ENCODE assay signal across 25 cellular contexts in the genomic region with DNA sequence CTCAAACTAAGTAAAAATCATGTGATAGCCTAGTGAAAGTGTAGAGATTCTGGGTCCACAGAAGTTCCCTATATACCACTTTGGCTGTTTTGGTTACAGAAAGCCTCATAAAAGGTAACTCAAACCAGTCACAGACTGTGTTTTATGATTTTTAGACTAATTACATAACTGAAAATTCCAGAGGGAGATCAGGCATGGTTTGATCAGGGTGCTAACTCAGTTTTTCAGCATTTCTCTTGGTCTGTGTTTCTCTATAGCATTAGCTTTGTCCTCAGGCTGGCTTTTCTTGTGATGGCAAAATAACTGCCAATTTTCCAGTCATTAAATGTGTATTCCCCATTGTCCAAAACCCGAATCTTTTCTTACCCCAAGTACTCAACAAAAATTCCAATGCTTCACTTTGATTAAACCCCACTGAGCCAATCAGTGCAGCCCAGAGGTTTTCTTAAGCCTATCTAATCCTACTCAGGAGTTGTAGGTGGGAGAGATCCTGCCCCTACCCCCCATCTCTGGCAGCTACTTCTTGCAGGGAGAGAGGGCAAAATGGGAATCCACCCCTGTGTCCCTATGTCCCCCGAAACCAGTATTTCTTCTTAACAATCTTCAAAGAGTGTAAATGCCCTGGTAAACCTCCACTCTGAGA. TPM values are rescaled to one million over a fixed set of nuclear protein-coding genes. Genes with fewer than 3 reads are reported as not detected.
DNase-seq lines count a peak whose midpoint lies in the region; TF ChIP-seq lines count a peak whose summit lies in the region.
"Had no signal": no experiment of that assay in that cellular context is flagged by ENCODE, and none has a peak within 500 bp of the region (broad histone marks: within the 10 kb centered on the region; RNA-seq: fewer than 3 reads in every experiment).

No MANE protein-coding gene starts in this region.

- H3K4me1 ChIP-seq in HEK293 (ENCODE audit: control insufficient read depth, insufficient read depth, low read length) (no peaks in the 10 kb centered on the region), stomach (peaks cover 0 to 18% (median 10%) of the 10 kb centered on the region in 4 donors), A673 (ENCODE audit: insufficient read depth, low read length, poor library complexity, severe bottlenecking) (no peaks in the 10 kb centered on the region)
- H3K4me1 ChIP-seq: spleen had no signal

- H3K27me3 ChIP-seq in stomach (peaks cover 0 to 15% (median 0%) of the 10 kb centered on the region in 3 donors), A673 (replicated peaks; ENCODE audit: insufficient read depth, low read depth, low read length, poor library complexity) (no peaks in the 10 kb centered on the region)
- H3K27me3 ChIP-seq: cardiac muscle cell had no signal

- TF ChIP-seq EP300 in stomach (IDR thresholded peaks at IDR 0.05): no peak

- no peaks in the 10 kb centered on the region for H3K36me3 Mint-ChIP-seq in MCF 10A (ENCODE audit: insufficient read depth, unreplicated experiment)
- H3K36me3 Mint-ChIP-seq: memory B cell; natural killer cell treated with Interleukin-12 subunit alpha and Interleukin-12 subunit beta and Interleukin-15 and Interleukin-18, amount 100 ng/mL, for 72 hours had no signal

- BruUV-seq in MCF 10A (replicated peaks; lab: Mats Ljungman, UMichigan) (no TSS peak), A673 (replicated peaks; lab: Mats Ljungman, UMichigan) (no TSS peak)

- TF ChIP-seq POLR2A in stomach (IDR thresholded peaks at IDR 0.05): no peak

- peaks cover 21% of the 10 kb centered on the region for H3K4me1 Mint-ChIP-seq in MCF 10A (ENCODE audit: insufficient read depth, unreplicated experiment)
- H3K4me1 Mint-ChIP-seq: memory B cell had no signal

- intact Hi-C loops in MCF 10A (cut with micrococcal nuclease): no loop called here
- intact Hi-C loops in stomach (cut with DNase I; ENCODE audit: low total_unique reads): no loop called here
- intact Hi-C loops in A673 (cut with micrococcal nuclease; ENCODE audit: unreplicated experiment): no loop called here

- peak overlapping the region; percentile 37 for H3K4me3 Mint-ChIP-seq in MCF 10A (ENCODE audit: unreplicated experiment)
- H3K4me3 Mint-ChIP-seq: memory B cell; natural killer cell treated with Interleukin-12 subunit alpha and Interleukin-12 subunit beta and Interleukin-15 and Interleukin-18, amount 100 ng/mL, for 72 hours; T-helper 1 cell treated with Interleukin-12 subunit alpha and Interleukin-12 subunit beta and Interleukin-4 antibody, amounts not matched to agents 30 μg/mL and 1 μg/mL, for 36 hours had no signal

- H3K27me3 Mint-ChIP-seq in MCF 10A (ENCODE audit: insufficient read depth, unreplicated experiment): no peaks in the 10 kb centered on the region

- H3K36me3 ChIP-seq in HEK293 (ENCODE audit: control insufficient read depth in 2 of 2, insufficient read depth in 1 of 2, low read length in 2 of 2): no peaks in the 10 kb centered on the region
- no peaks in the 10 kb centered on the region for H3K36me3 ChIP-seq in stomach
- H3K36me3 ChIP-seq in A673 (ENCODE audit: insufficient read depth, low read length, poor library complexity, severe bottlenecking): no peaks in the 10 kb centered on the region
- H3K36me3 ChIP-seq: cardiac muscle cell, spleen had no signal

- 40 to 88% (median 46%) methylated on average over 1 to 2 of the region's 2 CpGs for WGBS in stomach, 5 donors

- H3K4me3 ChIP-seq in HEK293 (ENCODE audit: low read depth, low read length) (no peak overlapping the region), stomach (no peak overlapping the region), A673 (ENCODE audit: low read depth, low read length, poor library complexity, severe bottlenecking) (no peak overlapping the region)
- H3K4me3 ChIP-seq: cardiac muscle cell, spleen had no signal

- H3K27ac Mint-ChIP-seq in MCF 10A (ENCODE audit: low read depth, unreplicated experiment): peak overlapping the region; percentile 71
- H3K27ac Mint-ChIP-seq: memory B cell; natural killer cell treated with Interleukin-12 subunit alpha and Interleukin-12 subunit beta and Interleukin-15 and Interleukin-18, amount 100 ng/mL, for 72 hours; T-helper 1 cell treated with Interleukin-12 subunit alpha and Interleukin-12 subunit beta and Interleukin-4 antibody, amounts not matched to agents 30 μg/mL and 1 μg/mL, for 36 hours had no signal

- H3K9me3 ChIP-seq in HEK293 (ENCODE audit: control insufficient read depth, insufficient read depth, low read depth, low read length) (no peaks in the 10 kb centered on the region), stomach (no peaks in the 10 kb centered on the region), A673 (ENCODE audit: low read depth, low read length, poor library complexity, severe bottlenecking) (no peaks in the 10 kb centered on the region)
- H3K9me3 ChIP-seq: spleen had no signal

- no peak for DNase-seq in MCF 10A (ENCODE audit: unreplicated experiment)
- peak; percentile 43 for DNase-seq in inferior parietal cortex (ENCODE audit: extremely low spot score)
- no peak for DNase-seq in stomach
- DNase-seq in occipital lobe (lab: John Stamatoyannopoulos, UW): no peak
- DNase-seq in HT-29 (ENCODE audit: low spot score): no peak
- no peak for DNase-seq in activated CD4-positive, alpha-beta T cell treated with anti-CD3 and anti-CD28 coated beads for 1 hour
- no peak for DNase-seq in A673 (ENCODE audit: low spot score)
- DNase-seq: activated CD4-positive, alpha-beta T cell treated with anti-CD3 and anti-CD28 coated beads, Interleukin-2, amount 50 U/mL, for 1 hour; activated gamma-delta T cell treated with Interleukin-2 at 50 U/mL for 16 hours; kidney; MV-4-11; NCI-H1930; NCI-H774; OCI-M1; spleen; stimulated activated CD4-positive, alpha-beta T cell treated with anti-CD3 and anti-CD28 coated beads, Interleukin-4, amount 100 ng/mL, for 4 hours had no signal

- CTCF ChIA-PET in HEK293 (lab: Yijun Ruan, JAX) (interaction anchor here (0.6 to 2.8 kb wide), 12 partner anchors 8 to 269 kb away, joined by 3 to 14 read pairs (median 3); no protein-coding TSS in a partner anchor), MCF 10A (lab: Yijun Ruan, JAX) (interaction anchor here (0.7 to 3.4 kb wide), 4 partner anchors 28 to 123 kb away, joined by 3 to 16 read pairs (median 8); a partner anchor contains a TSS), A673 (lab: Charles Lee) (no interaction called here)

- POLR2A ChIA-PET in HEK293 (lab: Yijun Ruan, JAX) (interaction anchor here (0.6 kb wide), 1 partner anchor 1161 kb away, joined by 3 read pairs; no protein-coding TSS in a partner anchor), MCF 10A (lab: Yijun Ruan, JAX) (interaction anchor here (1.5 to 7.1 kb wide), 3 partner anchors 9 to 16 kb away, joined by 10 to 40 read pairs (median 17); a partner anchor contains a TSS), A673 (lab: Charles Lee; ENCODE audit: low non-redundant PET) (no interaction called here)

- TF ChIP-seq CTCF in HEK293 (tag by site-specific recombination; IDR thresholded peaks at IDR 0.05): no peak
- no peak for TF ChIP-seq CTCF in MCF 10A (IDR thresholded peaks at IDR 0.05; ENCODE audit: unreplicated experiment)
- no peak for TF ChIP-seq CTCF in stomach (IDR thresholded peaks at IDR 0.05)
- no peak for TF ChIP-seq CTCF in A673 (conservative IDR thresholded peaks at IDR 0.05; ENCODE audit: low read depth, low read length)

- H3K9me3 Mint-ChIP-seq in MCF 10A (ENCODE audit: unreplicated experiment): no peaks in the 10 kb centered on the region
- H3K9me3 Mint-ChIP-seq: memory B cell; natural killer cell treated with Interleukin-12 subunit alpha and Interleukin-12 subunit beta and Interleukin-15 and Interleukin-18, amount 100 ng/mL, for 72 hours had no signal

- H3K27ac ChIP-seq in HEK293 (ENCODE audit: extremely low read depth, low read depth, low read length): no peak overlapping the region
- peak overlapping the region; percentile 10 to 72 (median 24) for H3K27ac ChIP-seq in stomach
- H3K27ac ChIP-seq in A673 (ENCODE audit: low read depth, low read length, poor library complexity, severe bottlenecking): no peak overlapping the region
- H3K27ac ChIP-seq: C4-2B, cardiac muscle cell, KMS-11, spleen had no signal

TF ChIP-seq in HEK293, 187 proteins besides CTCF, POLR2A, EP300 and RAD21 (continues in another document):
- TF ChIP-seq, protein P1, sequence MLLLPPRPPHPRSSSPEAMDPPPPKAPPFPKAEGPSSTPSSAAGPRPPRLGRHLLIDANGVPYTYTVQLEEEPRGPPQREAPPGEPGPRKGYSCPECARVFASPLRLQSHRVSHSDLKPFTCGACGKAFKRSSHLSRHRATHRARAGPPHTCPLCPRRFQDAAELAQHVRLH (tag by site-specific recombination; IDR thresholded peaks at IDR 0.05): peak; percentile 66; the same call in 1 of the 2 replicates

RNA-seq across cellular contexts. Expression of a gene that starts 8.6 kb away (rescaled TPM):
- total RNA-seq in MCF 10A (2022) (4.3 and 6.9 TPM in 2 replicates), stomach (100 to 1,000 TPM in 4 of 5 donors, 10 to 100 TPM in 1; 84.8 to 704 (median 191) TPM), occipital lobe (not detected), A673 (2021) (not detected in 2 replicates)
- polyA plus RNA-seq in stomach: 100 to 1,000 TPM; 442 to 800 (median 537) TPM
- 15.8 and 38.9 TPM in 2 replicates for total RNA-seq in HT-29 (2014; rRNA removed; shearing (Covaris generic))
- total RNA-seq: cardiac muscle cell; frontal cortex; natural killer cell treated with Interleukin-12 subunit alpha and Interleukin-12 subunit beta and Interleukin-15 and Interleukin-18, amount 100 ng/mL, for 72 hours; spleen had no signal
- polyA plus RNA-seq: AG04450 had no signal

RNA-seq across cellular contexts. Expression of a gene that starts 27.8 kb away (rescaled TPM):
- total RNA-seq in MCF 10A (2022) (0.91 TPM in 1 of 2 replicates, not detected in the other), stomach (10 to 100 TPM in 3 of 5 donors, 1 to 10 TPM in 2; 3.1 to 40.0 (median 16.3) TPM), occipital lobe (14.2 TPM), A673 (2021) (not detected in 2 replicates)
- polyA plus RNA-seq in stomach: 10 to 100 TPM in 2 of 3 donors, 1 to 10 TPM in 1; 4.4 to 18.6 (median 10.4) TPM
- total RNA-seq in HT-29 (2014; rRNA removed; shearing (Covaris generic)): not detected in 2 replicates
- total RNA-seq: natural killer cell treated with Interleukin-12 subunit alpha and Interleukin-12 subunit beta and Interleukin-15 and Interleukin-18, amount 100 ng/mL, for 72 hours had no signal

RNA-seq across cellular contexts. Expression of a gene that starts 31.6 kb away (rescaled TPM):
- not detected in 2 replicates for total RNA-seq in MCF 10A (2022)
- 100 to 1,000 TPM in 1 of 5 donors, 10 to 100 TPM in 2, 1 to 10 TPM in 1, not detected in 1; 7.5 to 193 (median 14.8) TPM for total RNA-seq in stomach
- polyA plus RNA-seq in stomach: 10 to 100 TPM; 24.0 to 67.4 (median 60.3) TPM
- total RNA-seq in occipital lobe: not detected
- not detected in 2 replicates for total RNA-seq in HT-29 (2014; rRNA removed; shearing (Covaris generic))
- 0.98 TPM in 1 of 2 replicates, not detected in the other for total RNA-seq in A673 (2021)
- total RNA-seq: frontal cortex; natural killer cell treated with Interleukin-12 subunit alpha and Interleukin-12 subunit beta and Interleukin-15 and Interleukin-18, amount 100 ng/mL, for 72 hours had no signal

RNA-seq across cellular contexts. Expression of a gene that starts 36.0 kb away (rescaled TPM):
- total RNA-seq in MCF 10A (2022) (not detected in 2 replicates), stomach (1 to 10 TPM in 1 of 5 donors, not detected in 4; 2.6 TPM), occipital lobe (24.0 TPM), A673 (2021) (0.56 and 0.85 TPM in 2 replicates)
- under 1 TPM in 1 of 3 donors, not detected in 2; 0.55 TPM for polyA plus RNA-seq in stomach
- not detected in 2 replicates for total RNA-seq in HT-29 (2014; rRNA removed; shearing (Covaris generic))
- total RNA-seq: natural killer cell treated with Interleukin-12 subunit alpha and Interleukin-12 subunit beta and Interleukin-15 and Interleukin-18, amount 100 ng/mL, for 72 hours had no signal
- polyA plus RNA-seq: AG04450 had no signal

RNA-seq across cellular contexts. Expression of a gene that starts 47.5 kb away (rescaled TPM):
- total RNA-seq in MCF 10A (2022) (150 and 159 TPM in 2 replicates), stomach (100 to 1,000 TPM in 1 of 5 donors, 10 to 100 TPM in 4; 10.3 to 118 (median 19.2) TPM), occipital lobe (not detected), A673 (2021) (12.7 and 13.6 TPM in 2 replicates)
- polyA plus RNA-seq in stomach: 10 to 100 TPM; 37.9 to 81.1 (median 55.0) TPM
- 46.4 and 48.2 TPM in 2 replicates for total RNA-seq in HT-29 (2014; rRNA removed; shearing (Covaris generic))
- total RNA-seq: frontal cortex had no signal

Comparison
In these comparisons a context has a peak if more than half of its experiments do, and no peak if none do; other contexts are left out.
1. H3K27ac ChIP-seq: peak in stomach (5 of 5); none in HEK293 (single experiment) and A673 (single experiment).